ENCODE assay signal across 8 cellular contexts in the genomic region with DNA sequence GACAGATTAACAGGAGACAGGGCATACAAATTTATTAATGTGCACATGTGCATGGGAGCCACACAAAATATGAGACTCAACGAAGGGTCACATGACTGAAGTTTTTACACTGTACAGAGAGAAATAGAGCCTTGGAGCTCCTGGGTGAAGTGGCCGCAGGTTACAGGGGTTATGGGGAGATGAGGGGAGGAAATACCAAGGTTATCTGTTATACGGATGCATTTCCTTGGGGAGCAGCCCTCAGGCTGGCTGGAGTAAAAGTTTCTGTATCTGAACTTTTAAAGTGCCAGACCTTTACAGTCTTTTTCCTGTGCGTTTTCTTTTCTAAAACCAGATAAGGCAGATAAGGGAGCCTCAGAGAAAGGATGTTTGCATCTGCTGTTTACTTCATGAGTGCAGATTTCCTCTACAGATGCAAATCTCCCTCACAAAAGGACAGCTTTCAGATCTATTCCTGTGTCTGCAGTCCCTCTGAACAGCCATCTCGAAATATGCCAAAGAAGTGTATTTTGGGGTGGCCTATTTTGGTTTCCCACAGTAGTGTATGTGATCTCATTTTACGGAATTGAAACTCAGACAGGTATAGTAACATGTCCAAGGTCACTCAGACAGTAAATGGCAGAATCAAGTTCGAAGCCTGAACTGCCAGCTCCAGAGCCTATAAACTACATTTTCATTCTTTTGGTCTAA.
DNase-seq lines count a peak whose midpoint lies in the region; ATAC-seq and TF ChIP-seq lines count a peak whose summit lies in the region.

No MANE protein-coding gene starts in this region.

- H2BK5ac ChIP-seq in H9 (ENCODE audit: insufficient read length, low read length) (no peak overlapping the region), mesenchymal stem cell (ENCODE audit: low read depth, low read length, poor library complexity, severe bottlenecking) (no peak overlapping the region)

- H3K27me3 Mint-ChIP-seq in H9 (ENCODE audit: low read depth), result no peaks in the 10 kb centered on the region

- peak overlapping the region in 1 of 3 experiments; percentile 0; a peak in 1 of 7 replicates for H3K27ac Mint-ChIP-seq in H9

- H3K79me1 ChIP-seq in H9 (ENCODE audit: insufficient read depth, low read depth, low read length, poor library complexity, severe bottlenecking) (no peaks in the 10 kb centered on the region), mesenchymal stem cell (replicated peaks; ENCODE audit: low read length, poor library complexity, severe bottlenecking) (no peaks in the 10 kb centered on the region)

- no peak overlapping the region for H3K27ac ChIP-seq in H9 (ENCODE audit: insufficient read length, low read depth, low read length)
- no peak overlapping the region for H3K27ac ChIP-seq in mesenchymal stem cell (ENCODE audit: low read length, poor library complexity, severe bottlenecking)
- H3K27ac ChIP-seq in upper lobe of left lung, result peak overlapping the region in 1 of 4 donors; percentile 57

- H2BK12ac ChIP-seq in H9 (ENCODE audit: insufficient read length, low read depth, low read length) (no peak overlapping the region), mesenchymal stem cell (ENCODE audit: low read length in 2 of 2) (no peak overlapping the region)

- H3K36me3 ChIP-seq in mesenchymal stem cell (ENCODE audit: control insufficient read depth in 1 of 2, insufficient read depth in 2 of 2, low read depth in 1 of 2, low read length in 2 of 2) (no peaks in the 10 kb centered on the region), upper lobe of left lung (no peaks in the 10 kb centered on the region)

- TF ChIP-seq EP300 in upper lobe of left lung (IDR thresholded peaks at IDR 0.05), result no peak

- H3K9me3 ChIP-seq in H9 (ENCODE audit: control insufficient read depth, low read depth, low read length) (peaks cover 2% of the 10 kb centered on the region), mesenchymal stem cell (ENCODE audit: control insufficient read depth, low read length) (no peaks in the 10 kb centered on the region), upper lobe of left lung (no peaks in the 10 kb centered on the region)

- peaks cover 5 to 9% (median 9%) of the 10 kb centered on the region in 3 experiments; a peak in 6 of 7 replicates for H3K36me3 Mint-ChIP-seq in H9 (ENCODE audit: insufficient read depth in 1 of 3, low read depth in 3 of 3)

- no peak overlapping the region for H2AK5ac ChIP-seq in H9 (ENCODE audit: insufficient read length, low read length)
- H2AK5ac ChIP-seq in mesenchymal stem cell (ENCODE audit: low read length, severe bottlenecking), result no peak overlapping the region

- no peak overlapping the region for H2BK15ac ChIP-seq in H9 (ENCODE audit: low read depth, low read length)
- no peak overlapping the region for H2BK15ac ChIP-seq in mesenchymal stem cell (ENCODE audit: low read depth, poor library complexity, severe bottlenecking)

- WGBS in H9 (ENCODE audit: extremely low coverage, insufficient read length, low lambda C conversion rate), result no CpG with 5 or more reads among the region's 7 CpGs
- 17% methylated on average over 6 of the region's 7 CpGs for WGBS in mesenchymal stem cell
- WGBS in upper lobe of left lung, 2 donors, result 26 to 27% methylated on average over 7 of the region's 7 CpGs

- no peaks in the 10 kb centered on the region for H3K23me2 ChIP-seq in H9 (ENCODE audit: insufficient read length, low read depth, low read length, poor library complexity, severe bottlenecking)

- no peak overlapping the region for H2BK20ac ChIP-seq in H9 (ENCODE audit: low read depth, low read length, poor library complexity, severe bottlenecking)

- no peak overlapping the region for H3K56ac ChIP-seq in H9 (ENCODE audit: insufficient read length, low read depth, low read length)

- TF ChIP-seq POLR2A in upper lobe of left lung (IDR thresholded peaks at IDR 0.05), result no peak

- DNase-seq in H9, result no peak
- DNase-seq in mesenchymal stem cell, result peak; percentile 32
- DNase-seq in NCI-H2029 (lab: John Stamatoyannopoulos, UW), result no peak
- no peak for DNase-seq in upper lobe of left lung
- no peak for DNase-seq in stimulated activated CD4-positive, alpha-beta T cell treated with anti-CD3 and anti-CD28 coated beads, Interleukin-4, amount 100 ng/mL, for 1 hour
- no peak for DNase-seq in Right ventricle myocardium inferior (ENCODE audit: missing footprints)

- TF ChIP-seq CTCF in H9 (conservative IDR thresholded peaks at IDR 0.05) (no peak), upper lobe of left lung (IDR thresholded peaks at IDR 0.05) (no peak)

- ATAC-seq in GM18870 (IDR thresholded peaks at IDR 0.05; ENCODE audit: unreplicated experiment), result peak; percentile 92
- ATAC-seq in HG03442 (IDR thresholded peaks at IDR 0.05; ENCODE audit: unreplicated experiment), result peak; percentile 90
- no peak for ATAC-seq in upper lobe of left lung (ENCODE audit: low FRiP score in 2 of 2)
- ATAC-seq in Right ventricle myocardium inferior, result no peak

- no peaks in the 10 kb centered on the region for H4K20me1 ChIP-seq in H9 (ENCODE audit: control insufficient read depth, insufficient read depth, insufficient read length)

- no peak overlapping the region for H3K4ac ChIP-seq in H9 (ENCODE audit: low read depth, low read length)
- no peak overlapping the region for H3K4ac ChIP-seq in mesenchymal stem cell (ENCODE audit: low read depth in 1 of 2, low read length in 2 of 2)

- intact Hi-C loops in Right ventricle myocardium inferior (cut with DNase I), result no loop called here

- no peak overlapping the region for H2BK120ac ChIP-seq in H9 (ENCODE audit: low read depth, low read length, poor library complexity, severe bottlenecking)
- H2BK120ac ChIP-seq in mesenchymal stem cell (ENCODE audit: low read depth, low read length), result no peak overlapping the region

- peaks cover 8 to 12% of the 10 kb centered on the region in 2 experiments for H3K9me3 Mint-ChIP-seq in H9

- H3K4me3 Mint-ChIP-seq in H9, result no peak overlapping the region

- no peaks in the 10 kb centered on the region for H3K79me2 ChIP-seq in H9 (ENCODE audit: insufficient read depth, low read length)

- H2AFZ ChIP-seq in H9 (ENCODE audit: low read length) (peak overlapping the region; percentile 24), mesenchymal stem cell (ENCODE audit: low read depth, low read length) (no peak overlapping the region)

- no peak overlapping the region for H4K91ac ChIP-seq in H9 (ENCODE audit: insufficient read length, low read depth, low read length)
- no peak overlapping the region for H4K91ac ChIP-seq in mesenchymal stem cell (ENCODE audit: low read length)

- H3K18ac ChIP-seq in H9 (ENCODE audit: insufficient read length, low read depth, low read length) (no peak overlapping the region), mesenchymal stem cell (ENCODE audit: low read depth in 1 of 2, low read length in 2 of 2) (peak overlapping the region in 1 of 2 experiments; percentile 39)

- H3K4me2 ChIP-seq in H9 (ENCODE audit: insufficient read depth, insufficient read length, low read length) (no peak overlapping the region), mesenchymal stem cell (ENCODE audit: low read length, poor library complexity, severe bottlenecking) (no peak overlapping the region)

- H3K4me1 Mint-ChIP-seq in H9, result peaks cover 27 to 35% of the 10 kb centered on the region in 2 experiments

- H3K4me3 ChIP-seq in mesenchymal stem cell (ENCODE audit: insufficient read depth in 1 of 2, low read depth in 1 of 2, low read length in 2 of 2) (no peak overlapping the region), upper lobe of left lung (no peak overlapping the region)

- H4K5ac ChIP-seq in H9 (ENCODE audit: insufficient read length, low read depth, low read length), result no peak overlapping the region

- no peak overlapping the region for H3K23ac ChIP-seq in H9 (ENCODE audit: insufficient read length, low read depth, low read length)
- H3K23ac ChIP-seq in mesenchymal stem cell (ENCODE audit: low read length in 2 of 2), result no peak overlapping the region

- no peak overlapping the region for H3K9ac ChIP-seq in H9 (ENCODE audit: extremely low read depth, insufficient read length, low read length)
- H3K9ac ChIP-seq in mesenchymal stem cell (ENCODE audit: low read length), result peak overlapping the region; percentile 35

- H3K27me3 ChIP-seq in H9 (ENCODE audit: insufficient read depth, low read length) (no peaks in the 10 kb centered on the region), mesenchymal stem cell (ENCODE audit: control insufficient read depth in 1 of 2, insufficient read depth in 1 of 2, low read length in 2 of 2) (peaks cover 0 to 13% of the 10 kb centered on the region in 2 experiments), upper lobe of left lung (no peaks in the 10 kb centered on the region)

- H3K4me1 ChIP-seq in H9 (ENCODE audit: insufficient read depth, low read length) (peaks cover 4% of the 10 kb centered on the region; the same call in 1 of the 2 replicates), mesenchymal stem cell (ENCODE audit: control insufficient read depth, insufficient read depth, low read depth, low read length) (no peaks in the 10 kb centered on the region), upper lobe of left lung (peaks cover 0 to 5% (median 2%) of the 10 kb centered on the region in 4 donors)

- H3T11ph ChIP-seq in H9 (ENCODE audit: low read length), result no peak overlapping the region

- H3K14ac ChIP-seq in H9 (ENCODE audit: insufficient read depth, low read length) (no peak overlapping the region), mesenchymal stem cell (ENCODE audit: low read length in 2 of 2) (no peak overlapping the region)

- H4K8ac ChIP-seq in H9 (replicated peaks; ENCODE audit: insufficient read length, low read depth, low read length) (no peak overlapping the region), mesenchymal stem cell (ENCODE audit: low read length) (no peak overlapping the region)

Comparison
In these comparisons a context has a peak if more than half of its experiments do, and no peak if none do; other contexts are left out.
1. ATAC-seq: peak in GM18870 (single experiment) and HG03442 (single experiment); none in upper lobe of left lung (0 of 2) and Right ventricle myocardium inferior (single experiment).